Comparison of ENCODE assay signal across 8 cellular contexts in genomic region chr17:28854457-28855382, GRCh38. TPM values are rescaled to one million over a fixed set of nuclear protein-coding genes. Genes with fewer than 3 reads are reported as not detected.
DNase-seq lines count a peak whose midpoint lies in the region; ATAC-seq and TF ChIP-seq lines count a peak whose summit lies in the region.

Gene ERAL1, plus strand, starts transcription at chr17:28855016. Its CDS starts 19 bp downstream, at chr17:28855035.

- H3K9me3 ChIP-seq in adrenal gland (replicated peaks in 1 of 3): no peaks in the 10 kb centered on the region
- no peaks in the 10 kb centered on the region for H3K9me3 ChIP-seq in heart left ventricle

- H3K27me3 ChIP-seq in adrenal gland (no peaks in the 10 kb centered on the region), heart left ventricle (no peaks in the 10 kb centered on the region)

- no peaks in the 10 kb centered on the region for H3K4me1 Mint-ChIP-seq in type B pancreatic cell (ENCODE audit: unreplicated experiment)

- no peak for TF ChIP-seq CTCF in GM12864 (IDR thresholded peaks at IDR 0.05; ENCODE audit: low read depth, low read length, missing control alignments)
- TF ChIP-seq CTCF in adrenal gland (IDR thresholded peaks at IDR 0.05): peak in 1 of 6 experiments; percentile 1
- peak in 4 of 12 donors; percentile 5 to 32 (median 14) for TF ChIP-seq CTCF in heart left ventricle (IDR thresholded peaks at IDR 0.05)
- peak; percentile 29 for TF ChIP-seq CTCF in type B pancreatic cell (conservative IDR thresholded peaks at IDR 0.05)

- peaks cover 6 to 9% of the 10 kb centered on the region in 2 donors for H3K4me1 ChIP-seq in adrenal gland (replicated peaks in 1 of 2)
- peaks cover 0 to 17% (median 9%) of the 10 kb centered on the region in 12 donors for H3K4me1 ChIP-seq in heart left ventricle

- peak within 1 kb of the TSS; percentile 76 for H3K27ac Mint-ChIP-seq in type B pancreatic cell

- TF ChIP-seq POLR2A in adrenal gland (IDR thresholded peaks at IDR 0.05) (peak in 1 of 2 donors; percentile 65), heart left ventricle (IDR thresholded peaks at IDR 0.05) (peak in 1 of 2 donors; percentile 55)

- DNase-seq in GM12864 (ENCODE audit: low read depth) (peak; percentile 57), NCI-H1417 treated with DMSO at 0.1 percent for 48 hours (lab: John Stamatoyannopoulos, UW) (peak; percentile 75), adrenal gland (peak; percentile 82 to 92 (median 86)), heart left ventricle (peak; percentile 85 to 89 (median 88)), posterior cingulate gyrus (peak; percentile 81 to 98 (median 90)), type B pancreatic cell (ENCODE audit: extremely low spot score, unreplicated experiment) (peak; percentile 82)

- peak within 1 kb of the TSS in 3 of 5 donors; percentile 58 to 73 (median 64) for H3K27ac ChIP-seq in adrenal gland
- H3K27ac ChIP-seq in heart left ventricle: peak within 1 kb of the TSS; percentile 5 to 88 (median 75)

- ATAC-seq in HG02759 (IDR thresholded peaks at IDR 0.05; ENCODE audit: unreplicated experiment) (peak; percentile 98), heart left ventricle (peak; percentile 98 to 100 (median 100))

- no peaks in the 10 kb centered on the region for H3K9me3 Mint-ChIP-seq in type B pancreatic cell

- peaks cover 8% of the 10 kb centered on the region for H3K36me3 Mint-ChIP-seq in type B pancreatic cell

- H3K36me3 ChIP-seq in adrenal gland (replicated peaks in 1 of 2) (peaks cover 0 to 25% of the 10 kb centered on the region in 2 donors), heart left ventricle (peaks cover 0 to 39% (median 31%) of the 10 kb centered on the region in 9 donors)

- intact Hi-C loops in T-helper 1 cell treated with Interleukin-12 subunit alpha and Interleukin-12 subunit beta and Interleukin-4 antibody, amounts not matched to agents 30 ng/mL and 1 ng/mL, for 36 hours (cut with micrococcal nuclease): loop anchor here (1.0 to 2.0 kb wide), 10 partner anchors 12 to 256 kb away; partner anchors contain the start of genes DHRS13, FAM222B, FLOT2 and NEK8
- intact Hi-C loops in adrenal gland (cut with DNase I) (loop anchor here in 1 of 2 donors (10.0 kb wide), 1 partner anchor 60 kb away; no protein-coding TSS in a partner anchor), heart left ventricle (cut with DNase I) (loop anchor here in 6 of 10 donors (5.0 to 10.0 kb wide), 5 partner anchors 43 to 93 kb away; partner anchors contain the start of genes DHRS13 (in 2 of the 6) and FLOT2 (in 2 of the 6)), posterior cingulate gyrus (cut with DNase I) (loop anchor here (5.0 kb wide), 1 partner anchor 43 kb away; the partner anchor contains the start of gene FLOT2)

- H3K4me3 Mint-ChIP-seq in type B pancreatic cell: peak within 1 kb of the TSS; percentile 94

- WGBS in adrenal gland, 4 donors: 1% methylated on average over 29 to 43 of the region's 43 CpGs
- 1% methylated on average over 29 to 43 of the region's 43 CpGs for WGBS in heart left ventricle, 4 donors

- H3K27me3 Mint-ChIP-seq in type B pancreatic cell: no peaks in the 10 kb centered on the region

- H3K4me3 ChIP-seq in GM12864 (ENCODE audit: low read depth, low read length) (peak within 1 kb of the TSS; percentile 87), adrenal gland (peak within 1 kb of the TSS in 3 of 4 donors; percentile 68 to 93 (median 69)), heart left ventricle (peak within 1 kb of the TSS; percentile 69 to 93 (median 76))

RNA-seq across cellular contexts. Expression of gene ERAL1, which starts in this region (rescaled TPM):
- 46.1 and 46.9 TPM in 2 replicates for total RNA-seq in T-helper 1 cell treated with Interleukin-12 subunit alpha and Interleukin-12 subunit beta and Interleukin-4 antibody, amounts not matched to agents 30 ng/mL and 1 ng/mL, for 36 hours
- total RNA-seq in adrenal gland: 10 to 100 TPM; 45.0 to 62.1 (median 55.1) TPM
- polyA plus RNA-seq in adrenal gland: 10 to 100 TPM; 44.0 to 80.8 (median 60.9) TPM
- total RNA-seq in heart left ventricle: 10 to 100 TPM; 28.0 to 78.2 (median 41.1) TPM
- 10 to 100 TPM; 35.5 to 63.9 TPM for polyA plus RNA-seq in heart left ventricle
- 42.8 and 51.1 TPM in 2 replicates for total RNA-seq in type B pancreatic cell (ENCODE audit: low replicate concordance)

Comparison
In these comparisons a context has a peak if more than half of its experiments do, and no peak if none do; other contexts are left out.
1. Peak in every context shown above with its lines: DNase-seq, ATAC-seq, H3K4me3 ChIP-seq and H3K27ac ChIP-seq.